ENCODE assay signal across 35 cellular contexts in the genomic region with DNA sequence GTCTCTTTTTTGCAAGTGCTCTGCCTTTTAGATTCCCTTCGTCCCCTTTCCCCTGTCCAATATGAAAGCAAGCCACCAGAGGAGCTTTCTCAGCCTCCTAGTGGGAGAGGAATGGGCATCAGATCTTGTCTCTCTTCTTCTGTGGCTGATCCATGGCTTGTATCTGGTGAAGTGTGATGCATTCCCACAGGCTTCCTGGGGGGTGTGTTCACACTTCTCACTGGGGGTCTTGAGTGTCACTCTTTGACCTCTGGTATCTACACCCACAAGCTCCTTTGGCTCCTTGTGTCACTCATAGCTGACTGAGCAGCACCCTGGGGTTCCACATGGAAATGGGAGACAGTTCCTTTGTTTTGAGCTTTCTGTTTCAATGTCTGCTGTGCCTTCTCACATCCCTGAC.
DNase-seq lines count a peak whose midpoint lies in the region; ATAC-seq, FAIRE-seq and TF ChIP-seq lines count a peak whose summit lies in the region.
"Had no signal": no experiment of that assay in that cellular context is flagged by ENCODE, and none has a peak within 500 bp of the region (broad histone marks: within the 10 kb centered on the region; RNA-seq: fewer than 3 reads in every experiment).

No MANE protein-coding gene starts in this region.

- no peak overlapping the region for H3K4ac ChIP-seq in H1 (replicated peaks; ENCODE audit: insufficient read length, low read depth, low read length)
- H3K4ac ChIP-seq in mesendoderm (ENCODE audit: low read depth, low read length), result no peak overlapping the region
- H3K4ac ChIP-seq in mesenchymal stem cell (ENCODE audit: low read depth in 1 of 2, low read length in 2 of 2), result no peak overlapping the region

- H3K14ac ChIP-seq in H1 (ENCODE audit: insufficient read length) (no peak overlapping the region), mesenchymal stem cell (ENCODE audit: low read length in 2 of 2) (no peak overlapping the region)

- no peak for TF ChIP-seq RAD21 in H1 (IDR thresholded peaks at IDR 0.05 in 1 of 2, conservative IDR thresholded peaks at IDR 0.05 in 1 of 2; ENCODE audit: low read depth in 2 of 2, low read length in 2 of 2)

- H3K56ac ChIP-seq in H1 (replicated peaks; ENCODE audit: insufficient read length, low read depth, low read length) (no peak overlapping the region), mesendoderm (ENCODE audit: low read length) (no peak overlapping the region)

- H2BK5ac ChIP-seq in H1 (ENCODE audit: low read depth, low read length) (no peak overlapping the region), mesendoderm (ENCODE audit: low read length) (no peak overlapping the region), mesenchymal stem cell (ENCODE audit: low read depth, low read length, poor library complexity, severe bottlenecking) (no peak overlapping the region)

- no peak overlapping the region for H2BK12ac ChIP-seq in H1 (ENCODE audit: low read depth, low read length)
- no peak overlapping the region for H2BK12ac ChIP-seq in mesenchymal stem cell (ENCODE audit: low read length in 2 of 2)

- no peak overlapping the region for H2AK5ac ChIP-seq in H1 (ENCODE audit: low read depth, low read length)
- H2AK5ac ChIP-seq in mesendoderm (ENCODE audit: low read length), result no peak overlapping the region
- no peak overlapping the region for H2AK5ac ChIP-seq in mesenchymal stem cell (ENCODE audit: low read length, severe bottlenecking)

- H2BK20ac ChIP-seq in H1 (ENCODE audit: low read length), result 0 out of 2 replicates have a peak overlapping the region, but pooled peaks have one; percentile 43

- H2AFZ ChIP-seq in H1 (ENCODE audit: low read length) (no peak overlapping the region), mesenchymal stem cell (ENCODE audit: low read depth, low read length) (no peak overlapping the region)

- H3K4me2 ChIP-seq in H1 (ENCODE audit: insufficient read depth in 1 of 2, low read depth in 2 of 2, low read length in 2 of 2), result no peak overlapping the region
- no peak overlapping the region for H3K4me2 ChIP-seq in mesendoderm (ENCODE audit: low read length)
- no peak overlapping the region for H3K4me2 ChIP-seq in mesenchymal stem cell (ENCODE audit: low read length, poor library complexity, severe bottlenecking)
- H3K4me2 ChIP-seq: A549; BLaER1; BLaER1 treated with 17β-estradiol and CSF1 and Interleukin-3, amounts not matched to agents 10 nM and 100 nM had no signal

- DNase-seq in cardiac septum (ENCODE audit: low spot score), result peak; percentile 26
- no peak for DNase-seq in left ventricle myocardium superior
- DNase-seq in H1 (ENCODE audit: low read depth in 1 of 2, low spot score in 2 of 2), result no peak
- peak; percentile 52 for DNase-seq in mesendoderm
- DNase-seq in WERI-Rb-1, result no peak
- no peak for DNase-seq in stimulated activated CD4-positive, alpha-beta T cell treated with anti-CD3 and anti-CD28 coated beads, Interleukin-1b, Interleukin-23, amount 100 ng/mL, for 48 hours
- DNase-seq in mesenchymal stem cell, result no peak
- DNase-seq: 8988T; ACHN; AML-193; BE2C; C1 segment of cervical spinal cord; Caco-2; Calu3; CD4-positive, alpha-beta memory T cell; CD4-positive, alpha-beta T cell; CD4-positive, CD25-positive, alpha-beta regulatory T cell; CD8-positive, alpha-beta memory T cell; CD8-positive, alpha-beta T cell; COR-L47; DMS 273 treated with DMSO at 0.1 percent for 48 hours; DMS153; DMS53; DMS79; DMS79 treated with DMSO at 0.1 percent for 48 hours; DND-41; EL had no signal

- H3K18ac ChIP-seq in H1 (ENCODE audit: extremely low read depth, low read length), result no peak overlapping the region
- no peak overlapping the region for H3K18ac ChIP-seq in mesendoderm (ENCODE audit: low read length)
- H3K18ac ChIP-seq in mesenchymal stem cell (ENCODE audit: low read depth in 1 of 2, low read length in 2 of 2), result no peak overlapping the region

- no peak for TF ChIP-seq POLR2A in H1 (IDR thresholded peaks at IDR 0.05; ENCODE audit: control extremely low read depth in 1 of 2, low read depth in 2 of 2, low read length in 2 of 2)

- TF ChIP-seq CTCF in HEK293 (tag by site-specific recombination; IDR thresholded peaks at IDR 0.05), result no peak
- TF ChIP-seq CTCF in H1 (IDR thresholded peaks at IDR 0.05; ENCODE audit: control extremely low read depth in 1 of 3, insufficient read depth in 1 of 3, low read depth in 1 of 3, low read length in 3 of 3), result no peak
- no peak for TF ChIP-seq CTCF in WERI-Rb-1 (IDR thresholded peaks at IDR 0.05; ENCODE audit: low read depth, low read length)

- H3K79me2 ChIP-seq in H1 (ENCODE audit: control insufficient read depth in 1 of 2, insufficient read depth in 2 of 2, low read length in 2 of 2) (no peaks in the 10 kb centered on the region), mesendoderm (ENCODE audit: control insufficient read depth, insufficient read depth, low read length) (no peaks in the 10 kb centered on the region)

- H4K8ac ChIP-seq in H1 (ENCODE audit: extremely low read depth, insufficient read depth, low read length), result no peak overlapping the region
- H4K8ac ChIP-seq in mesendoderm (ENCODE audit: low read depth, low read length), result no peak overlapping the region
- H4K8ac ChIP-seq in mesenchymal stem cell (ENCODE audit: low read length), result no peak overlapping the region

- no peak overlapping the region for H3K23ac ChIP-seq in H1 (ENCODE audit: insufficient read length)
- no peak overlapping the region for H3K23ac ChIP-seq in mesendoderm (ENCODE audit: low read length)
- no peak overlapping the region for H3K23ac ChIP-seq in mesenchymal stem cell (ENCODE audit: low read length in 2 of 2)

- H3K23me2 ChIP-seq in H1 (ENCODE audit: low read depth, low read length), result no peaks in the 10 kb centered on the region

- no peak overlapping the region for H2BK120ac ChIP-seq in H1 (replicated peaks; ENCODE audit: low read depth, low read length)
- no peak overlapping the region for H2BK120ac ChIP-seq in mesendoderm (ENCODE audit: low read depth, low read length)
- no peak overlapping the region for H2BK120ac ChIP-seq in mesenchymal stem cell (ENCODE audit: low read depth, low read length)

- POLR2A ChIA-PET in HEK293 (lab: Yijun Ruan, JAX), result no interaction called here
- POLR2A ChIA-PET in H1 (lab: Charles Lee; ENCODE audit: partially characterized antibody), result no interaction called here

- no peak for FAIRE-seq in H1 (lab: Jason Lieb, UNC)
- FAIRE-seq: A204.1, A549, D721Med had no signal

- H3K27ac ChIP-seq in HEK293 (ENCODE audit: extremely low read depth, low read depth, low read length), result no peak overlapping the region
- no peak overlapping the region for H3K27ac ChIP-seq in H1 (ENCODE audit: low read depth, low read length)
- no peak overlapping the region for H3K27ac ChIP-seq in mesendoderm (ENCODE audit: low read depth, low read length)
- no peak overlapping the region for H3K27ac ChIP-seq in WERI-Rb-1
- no peak overlapping the region for H3K27ac ChIP-seq in mesenchymal stem cell (ENCODE audit: low read length, poor library complexity, severe bottlenecking)
- H3K27ac ChIP-seq: 22Rv1; A549; BLaER1; BLaER1 treated with 17β-estradiol and CSF1 and Interleukin-3, amounts not matched to agents 10 nM and 100 nM; C4-2B had no signal

- H4K5ac ChIP-seq in H1 (ENCODE audit: insufficient read length, low read depth, low read length) (no peak overlapping the region), mesendoderm (ENCODE audit: low read length) (no peak overlapping the region)

- intact Hi-C loops in cardiac septum (cut with DNase I) (no loop called here), left ventricle myocardium superior (cut with micrococcal nuclease) (no loop called here)

- ATAC-seq in left ventricle myocardium superior, result no peak
- ATAC-seq: A549; CD8-positive, alpha-beta T cell had no signal

- WGBS in H1 (ENCODE audit: extremely low coverage in 1 of 2, insufficient coverage in 1 of 2, insufficient read length in 1 of 2, insufficient replicate concordance in 2 of 2, low coverage in 1 of 2, low lambda C conversion rate in 2 of 2, missing lambda C conversion rate in 1 of 2), 2 experiments, result 86% methylated on average over 1 of the region's 1 CpG; no CpG with 5 or more reads in 1 of the 2 experiments
- WGBS in mesendoderm (ENCODE audit: extremely low coverage, insufficient coverage, low lambda C conversion rate), result no CpG with 5 or more reads among the region's 1 CpG
- WGBS in mesenchymal stem cell, result no CpG with 5 or more reads among the region's 1 CpG

- no peak overlapping the region for H3K9ac ChIP-seq in H1 (replicated peaks in 1 of 4; ENCODE audit: extremely low read depth in 1 of 4, low read depth in 3 of 4, low read length in 3 of 4)
- no peak overlapping the region for H3K9ac ChIP-seq in mesendoderm (ENCODE audit: low read length)
- no peak overlapping the region for H3K9ac ChIP-seq in mesenchymal stem cell (ENCODE audit: low read length)
- H3K9ac ChIP-seq: BLaER1; BLaER1 treated with 17β-estradiol and CSF1 and Interleukin-3, amounts not matched to agents 10 nM and 100 nM had no signal

- H3K36me3 ChIP-seq in HEK293 (ENCODE audit: control insufficient read depth in 2 of 2, insufficient read depth in 1 of 2, low read length in 2 of 2) (no peaks in the 10 kb centered on the region), H1 (ENCODE audit: control insufficient read depth in 2 of 4, insufficient read depth in 4 of 4, low read length in 3 of 4) (no peaks in the 10 kb centered on the region), mesendoderm (ENCODE audit: control insufficient read depth, insufficient read depth, low read length) (no peaks in the 10 kb centered on the region), WERI-Rb-1 (no peaks in the 10 kb centered on the region), mesenchymal stem cell (ENCODE audit: control insufficient read depth in 1 of 2, insufficient read depth in 2 of 2, low read depth in 1 of 2, low read length in 2 of 2) (no peaks in the 10 kb centered on the region)
- H3K36me3 ChIP-seq: BE2C; BLaER1; BLaER1 treated with 17β-estradiol and CSF1 and Interleukin-3, amounts not matched to agents 10 nM and 100 nM had no signal

- H3K4me3 ChIP-seq in HEK293 (ENCODE audit: low read depth, low read length) (no peak overlapping the region), H1 (ENCODE audit: extremely low read depth in 1 of 4, insufficient read depth in 2 of 4, low read depth in 3 of 4, low read length in 4 of 4) (no peak overlapping the region), mesendoderm (ENCODE audit: low read length) (no peak overlapping the region), WERI-Rb-1 (ENCODE audit: low read depth, low read length) (no peak overlapping the region), mesenchymal stem cell (ENCODE audit: insufficient read depth in 1 of 2, low read depth in 1 of 2, low read length in 2 of 2) (no peak overlapping the region)
- H3K4me3 ChIP-seq: A549; BLaER1; BLaER1 treated with 17β-estradiol and CSF1 and Interleukin-3, amounts not matched to agents 10 nM and 100 nM had no signal

- H2BK15ac ChIP-seq in H1 (ENCODE audit: low read length), result no peak overlapping the region
- H2BK15ac ChIP-seq in mesendoderm (replicated peaks; ENCODE audit: low read depth), result no peak overlapping the region
- no peak overlapping the region for H2BK15ac ChIP-seq in mesenchymal stem cell (ENCODE audit: low read depth, poor library complexity, severe bottlenecking)

- CTCF ChIA-PET in HEK293 (lab: Yijun Ruan, JAX), result interaction anchor here (0.8 to 1.6 kb wide), 2 partner anchors 45 to 414 kb away, joined by 3 read pairs; no protein-coding TSS in a partner anchor
- CTCF ChIA-PET in H1 (lab: Charles Lee; ENCODE audit: partially characterized antibody), result interaction anchor here (1.3 to 1.7 kb wide), 5 partner anchors 9 to 84 kb away, joined by 3 to 5 read pairs (median 4); no protein-coding TSS in a partner anchor

- H4K20me1 ChIP-seq in H1 (replicated peaks in 1 of 2; ENCODE audit: control insufficient read depth in 1 of 2, insufficient read depth in 2 of 2, low read length in 2 of 2), result no peaks in the 10 kb centered on the region
- H4K20me1 ChIP-seq: BLaER1; BLaER1 treated with 17β-estradiol and CSF1 and Interleukin-3, amounts not matched to agents 10 nM and 100 nM had no signal

- H3K27me3 ChIP-seq in H1 (replicated peaks in 1 of 4; ENCODE audit: control insufficient read depth in 3 of 4, extremely low read depth in 1 of 4, insufficient read depth in 3 of 4, low read length in 3 of 4) (no peaks in the 10 kb centered on the region), mesendoderm (ENCODE audit: insufficient read depth, low read length, poor library complexity) (no peaks in the 10 kb centered on the region), WERI-Rb-1 (ENCODE audit: insufficient read depth, low read depth, severe bottlenecking) (no peaks in the 10 kb centered on the region), mesenchymal stem cell (ENCODE audit: control insufficient read depth in 1 of 2, insufficient read depth in 1 of 2, low read length in 2 of 2) (peaks cover 0 to 46% of the 10 kb centered on the region in 2 experiments)
- H3K27me3 ChIP-seq: BE2C; BLaER1; BLaER1 treated with 17β-estradiol and CSF1 and Interleukin-3, amounts not matched to agents 10 nM and 100 nM had no signal

- no peaks in the 10 kb centered on the region for H3K4me1 ChIP-seq in HEK293 (ENCODE audit: control insufficient read depth, insufficient read depth, low read length)
- no peaks in the 10 kb centered on the region for H3K4me1 ChIP-seq in H1 (replicated peaks in 1 of 4; ENCODE audit: control insufficient read depth in 3 of 4, insufficient read depth in 4 of 4, low read length in 3 of 4)
- H3K4me1 ChIP-seq in mesendoderm (ENCODE audit: control insufficient read depth, low read depth, low read length), result no peaks in the 10 kb centered on the region
- H3K4me1 ChIP-seq in mesenchymal stem cell (ENCODE audit: control insufficient read depth, insufficient read depth, low read depth, low read length), result peaks cover 2% of the 10 kb centered on the region
- H3K4me1 ChIP-seq: A549, BE2C, Caco-2 had no signal

- no peak for TF ChIP-seq EP300 in H1 (IDR thresholded peaks at IDR 0.05; ENCODE audit: borderline replicate concordance in 1 of 2, low read depth in 2 of 2, low read length in 2 of 2)

- H3K79me1 ChIP-seq in H1 (ENCODE audit: low read depth, low read length) (no peaks in the 10 kb centered on the region), mesendoderm (ENCODE audit: low read length) (no peaks in the 10 kb centered on the region), mesenchymal stem cell (replicated peaks; ENCODE audit: low read length, poor library complexity, severe bottlenecking) (no peaks in the 10 kb centered on the region)

- H3K9me3 ChIP-seq in HEK293 (ENCODE audit: control insufficient read depth, insufficient read depth, low read depth, low read length) (no peaks in the 10 kb centered on the region), H1 (ENCODE audit: insufficient read depth in 2 of 2, low read depth in 1 of 2, low read length in 1 of 2) (no peaks in the 10 kb centered on the region), WERI-Rb-1 (ENCODE audit: severe bottlenecking) (no peaks in the 10 kb centered on the region), mesenchymal stem cell (ENCODE audit: control insufficient read depth, low read length) (no peaks in the 10 kb centered on the region)
- H3K9me3 ChIP-seq: A549, BE2C, BLaER1, Caco-2 had no signal

- H4K91ac ChIP-seq in H1 (replicated peaks; ENCODE audit: insufficient read length, low read length), result no peak overlapping the region
- no peak overlapping the region for H4K91ac ChIP-seq in mesenchymal stem cell (ENCODE audit: low read length)

Comparison
In these comparisons a context has a peak if more than half of its experiments do, and no peak if none do; other contexts are left out.
1. DNase-seq: peak in cardiac septum (single experiment) and mesendoderm (single experiment); none in left ventricle myocardium superior (single experiment), H1 (0 of 2), WERI-Rb-1 (single experiment), stimulated activated CD4-positive, alpha-beta T cell treated with anti-CD3 and anti-CD28 coated beads, Interleukin-1b, Interleukin-23, amount 100 ng/mL, for 48 hours (single experiment) and mesenchymal stem cell (single experiment).